Comparison of ENCODE assay signal across 14 cellular contexts in genomic region chr1:197725044-197725443, GRCh38. TPM values are rescaled to one million over a fixed set of nuclear protein-coding genes. Genes with fewer than 3 reads are reported as not detected.
DNase-seq lines count a peak whose midpoint lies in the region; ATAC-seq, FAIRE-seq and TF ChIP-seq lines count a peak whose summit lies in the region.
"Had no signal": no experiment of that assay in that cellular context is flagged by ENCODE, and none has a peak within 500 bp of the region (broad histone marks: within the 10 kb centered on the region; RNA-seq: fewer than 3 reads in every experiment).

No MANE protein-coding gene starts in this region.

- no peak overlapping the region for H3K4me3 ChIP-seq in astrocyte (ENCODE audit: insufficient read depth, low read depth, low read length)
- H3K4me3 ChIP-seq: tibial artery had no signal

- no peaks in the 10 kb centered on the region for H3K4me1 Mint-ChIP-seq in astrocyte (ENCODE audit: low read depth, unreplicated experiment)
- H3K4me1 Mint-ChIP-seq in activated CD8-positive, alpha-beta memory T cell treated with anti-CD3 and anti-CD28 coated beads, Interleukin-2, amount 10 ng/mL, durations not matched to agents 7 days and 5 days = no peaks in the 10 kb centered on the region

- no peaks in the 10 kb centered on the region for H3K36me3 ChIP-seq in astrocyte (ENCODE audit: insufficient read depth, low read length)

- H3K4me1 ChIP-seq in astrocyte (ENCODE audit: insufficient read depth, low read length) = no peaks in the 10 kb centered on the region
- H3K4me1 ChIP-seq: tibial artery had no signal

- H3K27me3 Mint-ChIP-seq in astrocyte (ENCODE audit: low read depth, unreplicated experiment) = no peaks in the 10 kb centered on the region
- H3K27me3 Mint-ChIP-seq in activated CD8-positive, alpha-beta memory T cell treated with anti-CD3 and anti-CD28 coated beads, Interleukin-2, amount 10 ng/mL, durations not matched to agents 7 days and 5 days = no peaks in the 10 kb centered on the region

- H3K4me2 ChIP-seq in astrocyte (ENCODE audit: low read length) = no peak overlapping the region

- H3K27ac Mint-ChIP-seq in astrocyte (ENCODE audit: unreplicated experiment) = no peak overlapping the region
- H3K27ac Mint-ChIP-seq in activated CD8-positive, alpha-beta memory T cell treated with anti-CD3 and anti-CD28 coated beads, Interleukin-2, amount 10 ng/mL, durations not matched to agents 7 days and 5 days = no peak overlapping the region

- CTCF ChIA-PET in RWPE1 (lab: Yijun Ruan, JAX) = interaction anchor here (0.5 to 0.7 kb wide), 2 partner anchors 8 to 962 kb away, joined by 3 read pairs; no protein-coding TSS in a partner anchor
- CTCF ChIA-PET in activated CD8-positive, alpha-beta memory T cell treated with anti-CD3 and anti-CD28 coated beads, Interleukin-2, amount 10 ng/mL, durations not matched to agents 7 days and 5 days (lab: Charles Lee) = no interaction called here

- no peaks in the 10 kb centered on the region for H3K27me3 ChIP-seq in astrocyte (ENCODE audit: insufficient read depth, low read length)
- H3K27me3 ChIP-seq: tibial artery had no signal

- DNase-seq in NCI-H1694 treated with DMSO at 0.1 percent for 48 hours (lab: John Stamatoyannopoulos, UW) (peak; percentile 6), NCI-H1694 (lab: John Stamatoyannopoulos, UW) (no peak), KBM-7 (peak; percentile 18), astrocyte (ENCODE audit: low read depth) (peak; percentile 4), iris pigment epithelial cell (ENCODE audit: low read depth) (peak; percentile 28), RCC 7860 (ENCODE audit: low spot score) (no peak), RWPE1 (ENCODE audit: low spot score) (no peak)
- DNase-seq in activated CD8-positive, alpha-beta memory T cell treated with anti-CD3 and anti-CD28 coated beads, Interleukin-2, amount 10 ng/mL, durations not matched to agents 7 days and 5 days = no peak
- DNase-seq: amniotic stem cell; effector CD4-positive, alpha-beta T cell; NK-92 treated with Interleukin-12 subunit alpha and Interleukin-12 subunit beta, amount 100 ng/mL, for 24 hours; T1000; tibial artery had no signal

- H3K27ac ChIP-seq in astrocyte (ENCODE audit: low read depth, low read length) (no peak overlapping the region), RWPE1 (no peak overlapping the region)
- H3K27ac ChIP-seq: tibial artery had no signal

- no peak overlapping the region for H3K4me3 Mint-ChIP-seq in astrocyte (ENCODE audit: unreplicated experiment)
- no peak overlapping the region for H3K4me3 Mint-ChIP-seq in activated CD8-positive, alpha-beta memory T cell treated with anti-CD3 and anti-CD28 coated beads, Interleukin-2, amount 10 ng/mL, durations not matched to agents 7 days and 5 days

- TF ChIP-seq CTCF in astrocyte (IDR thresholded peaks at IDR 0.05; ENCODE audit: insufficient read depth, low read depth, low read length) (no peak), RWPE1 (conservative IDR thresholded peaks at IDR 0.05; ENCODE audit: low read depth) (no peak)

- H2AFZ ChIP-seq in astrocyte (ENCODE audit: low read depth, low read length) = no peak overlapping the region

- H4K20me1 ChIP-seq in astrocyte (ENCODE audit: insufficient read depth, low read length) = peaks cover 3% of the 10 kb centered on the region

- POLR2A ChIA-PET in RWPE1 (lab: Yijun Ruan, JAX; ENCODE audit: low non-redundant PET) = no interaction called here

- H3K9ac ChIP-seq in astrocyte (ENCODE audit: low read length) = no peak overlapping the region

- in situ Hi-C loops in KBM-7 (cut with MboI; ENCODE audit: low pct_unique_long_range_greater_than_20kb, low sequenced_read_pairs) = no loop called here

- FAIRE-seq in astrocyte (lab: Jason Lieb, UNC) (no peak), RCC 7860 (lab: Jason Lieb, UNC) (no peak)

- ATAC-seq in activated CD8-positive, alpha-beta memory T cell treated with anti-CD3 and anti-CD28 coated beads, Interleukin-2, amount 10 ng/mL, durations not matched to agents 7 days and 5 days = no peak
- ATAC-seq: sciatic nerve had no signal

- H3K9me3 Mint-ChIP-seq in astrocyte (ENCODE audit: unreplicated experiment) = peaks cover 13% of the 10 kb centered on the region
- peaks cover 20% of the 10 kb centered on the region for H3K9me3 Mint-ChIP-seq in activated CD8-positive, alpha-beta memory T cell treated with anti-CD3 and anti-CD28 coated beads, Interleukin-2, amount 10 ng/mL, durations not matched to agents 7 days and 5 days (ENCODE audit: low read depth)

- H3K36me3 Mint-ChIP-seq in astrocyte (ENCODE audit: low read depth, unreplicated experiment) = peaks cover 7% of the 10 kb centered on the region
- H3K36me3 Mint-ChIP-seq in activated CD8-positive, alpha-beta memory T cell treated with anti-CD3 and anti-CD28 coated beads, Interleukin-2, amount 10 ng/mL, durations not matched to agents 7 days and 5 days = peaks cover 51% of the 10 kb centered on the region

- no peaks in the 10 kb centered on the region for H3K79me2 ChIP-seq in astrocyte (ENCODE audit: insufficient read depth, low read length)

- H3K9me3 ChIP-seq in astrocyte (ENCODE audit: insufficient read depth, low read depth, low read length) = peaks cover 3% of the 10 kb centered on the region

RNA-seq across cellular contexts. Expression of gene DENND1B, which starts 50.2 kb away (rescaled TPM):
- 9.6 and 12.8 TPM in 2 replicates for total RNA-seq in astrocyte
- total RNA-seq in activated CD8-positive, alpha-beta memory T cell treated with anti-CD3 and anti-CD28 coated beads, Interleukin-2, amount 10 ng/mL, durations not matched to agents 7 days and 5 days = 10 to 100 TPM; 29.5 to 30.3 TPM

Comparison
In these comparisons a context has a peak if more than half of its experiments do, and no peak if none do; other contexts are left out.
1. DNase-seq: peak in NCI-H1694 treated with DMSO at 0.1 percent for 48 hours (single experiment), KBM-7 (single experiment), astrocyte (single experiment) and iris pigment epithelial cell (single experiment); none in NCI-H1694 (single experiment), RCC 7860 (single experiment), RWPE1 (single experiment) and activated CD8-positive, alpha-beta memory T cell treated with anti-CD3 and anti-CD28 coated beads, Interleukin-2, amount 10 ng/mL, durations not matched to agents 7 days and 5 days (single experiment).